Comparison of ENCODE assay signal across 4 cellular contexts in the genomic region with DNA sequence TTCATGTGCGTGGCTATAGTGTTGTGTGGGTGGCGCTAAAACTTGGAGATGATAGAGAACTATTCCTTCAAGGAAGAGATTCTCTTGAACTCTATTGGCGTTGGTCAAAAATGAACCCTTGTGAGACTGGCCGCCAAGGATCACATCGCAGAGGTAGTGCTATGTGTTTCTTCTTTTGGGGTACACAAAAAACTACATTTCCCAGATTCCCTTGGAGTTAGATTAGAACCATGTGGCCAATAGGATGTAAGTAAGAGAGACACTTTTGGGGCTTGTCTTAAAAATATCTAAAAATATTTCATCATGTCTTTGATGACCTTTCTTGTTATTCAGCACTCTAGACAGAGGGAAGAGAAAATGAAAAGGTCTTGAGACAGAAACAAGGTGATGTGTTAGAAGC.
TF ChIP-seq lines count a peak whose summit lies in the region.

No MANE protein-coding gene starts in this region.

TF ChIP-seq in GM23338, 12 proteins besides CTCF, POLR2A, EP300 and RAD21:
- TF ChIP-seq CREB1 (CRISPR knock-in tag; IDR thresholded peaks at IDR 0.05; ENCODE audit: low read depth): no peak

TF ChIP-seq in WTC11, 78 proteins besides CTCF, POLR2A, EP300 and RAD21:
- TF ChIP-seq FOXK1 (CRISPR knock-in tag; IDR thresholded peaks at IDR 0.05) (no peak), CREB1 (CRISPR knock-in tag; IDR thresholded peaks at IDR 0.05) (no peak), PRRX2 (CRISPR knock-in tag; IDR thresholded peaks at IDR 0.05) (no peak)
- TF ChIP-seq, protein P1, sequence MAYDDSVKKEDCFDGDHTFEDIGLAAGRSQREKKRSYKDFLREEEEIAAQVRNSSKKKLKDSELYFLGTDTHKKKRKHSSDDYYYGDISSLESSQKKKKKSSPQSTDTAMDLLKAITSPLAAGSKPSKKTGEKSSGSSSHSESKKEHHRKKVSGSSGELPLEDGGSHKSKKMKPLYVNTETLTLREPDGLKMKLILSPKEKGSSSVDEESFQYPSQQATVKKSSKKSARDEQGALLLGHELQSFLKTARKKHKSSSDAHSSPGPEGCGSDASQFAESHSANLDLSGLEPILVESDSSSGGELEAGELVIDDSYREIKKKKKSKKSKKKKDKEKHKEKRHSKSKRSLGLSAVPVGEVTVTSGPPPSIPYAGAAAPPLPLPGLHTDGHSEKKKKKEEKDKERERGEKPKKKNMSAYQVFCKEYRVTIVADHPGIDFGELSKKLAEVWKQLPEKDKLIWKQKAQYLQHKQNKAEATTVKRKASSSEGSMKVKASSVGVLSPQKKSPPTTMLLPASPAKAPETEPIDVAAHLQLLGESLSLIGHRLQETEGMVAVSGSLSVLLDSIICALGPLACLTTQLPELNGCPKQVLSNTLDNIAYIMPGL (CRISPR knock-in tag; IDR thresholded peaks at IDR 0.05): no peak
- TF ChIP-seq, protein P2, sequence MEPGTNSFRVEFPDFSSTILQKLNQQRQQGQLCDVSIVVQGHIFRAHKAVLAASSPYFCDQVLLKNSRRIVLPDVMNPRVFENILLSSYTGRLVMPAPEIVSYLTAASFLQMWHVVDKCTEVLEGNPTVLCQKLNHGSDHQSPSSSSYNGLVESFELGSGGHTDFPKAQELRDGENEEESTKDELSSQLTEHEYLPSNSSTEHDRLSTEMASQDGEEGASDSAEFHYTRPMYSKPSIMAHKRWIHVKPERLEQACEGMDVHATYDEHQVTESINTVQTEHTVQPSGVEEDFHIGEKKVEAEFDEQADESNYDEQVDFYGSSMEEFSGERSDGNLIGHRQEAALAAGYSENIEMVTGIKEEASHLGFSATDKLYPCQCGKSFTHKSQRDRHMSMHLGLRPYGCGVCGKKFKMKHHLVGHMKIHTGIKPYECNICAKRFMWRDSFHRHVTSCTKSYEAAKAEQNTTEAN (CRISPR knock-in tag; IDR thresholded peaks at IDR 0.05): no peak
- TF ChIP-seq, protein P3, sequence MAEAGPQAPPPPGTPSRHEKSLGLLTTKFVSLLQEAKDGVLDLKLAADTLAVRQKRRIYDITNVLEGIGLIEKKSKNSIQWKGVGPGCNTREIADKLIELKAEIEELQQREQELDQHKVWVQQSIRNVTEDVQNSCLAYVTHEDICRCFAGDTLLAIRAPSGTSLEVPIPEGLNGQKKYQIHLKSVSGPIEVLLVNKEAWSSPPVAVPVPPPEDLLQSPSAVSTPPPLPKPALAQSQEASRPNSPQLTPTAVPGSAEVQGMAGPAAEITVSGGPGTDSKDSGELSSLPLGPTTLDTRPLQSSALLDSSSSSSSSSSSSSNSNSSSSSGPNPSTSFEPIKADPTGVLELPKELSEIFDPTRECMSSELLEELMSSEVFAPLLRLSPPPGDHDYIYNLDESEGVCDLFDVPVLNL (CRISPR knock-in tag; IDR thresholded peaks at IDR 0.05; ENCODE audit: borderline replicate concordance, low read depth): no peak
- TF ChIP-seq, protein P4, sequence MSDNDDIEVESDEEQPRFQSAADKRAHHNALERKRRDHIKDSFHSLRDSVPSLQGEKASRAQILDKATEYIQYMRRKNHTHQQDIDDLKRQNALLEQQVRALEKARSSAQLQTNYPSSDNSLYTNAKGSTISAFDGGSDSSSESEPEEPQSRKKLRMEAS (CRISPR knock-in tag; IDR thresholded peaks at IDR 0.05): no peak

TF ChIP-seq in K562, 482 proteins besides CTCF, POLR2A, EP300 and RAD21:
- TF ChIP-seq, protein P5, sequence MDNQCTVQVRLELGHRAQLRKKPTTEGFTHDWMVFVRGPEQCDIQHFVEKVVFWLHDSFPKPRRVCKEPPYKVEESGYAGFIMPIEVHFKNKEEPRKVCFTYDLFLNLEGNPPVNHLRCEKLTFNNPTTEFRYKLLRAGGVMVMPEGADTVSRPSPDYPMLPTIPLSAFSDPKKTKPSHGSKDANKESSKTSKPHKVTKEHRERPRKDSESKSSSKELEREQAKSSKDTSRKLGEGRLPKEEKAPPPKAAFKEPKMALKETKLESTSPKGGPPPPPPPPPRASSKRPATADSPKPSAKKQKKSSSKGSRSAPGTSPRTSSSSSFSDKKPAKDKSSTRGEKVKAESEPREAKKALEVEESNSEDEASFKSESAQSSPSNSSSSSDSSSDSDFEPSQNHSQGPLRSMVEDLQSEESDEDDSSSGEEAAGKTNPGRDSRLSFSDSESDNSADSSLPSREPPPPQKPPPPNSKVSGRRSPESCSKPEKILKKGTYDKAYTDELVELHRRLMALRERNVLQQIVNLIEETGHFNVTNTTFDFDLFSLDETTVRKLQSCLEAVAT (IDR thresholded peaks at IDR 0.05): no peak
- TF ChIP-seq HCFC1 (IDR thresholded peaks at IDR 0.05; ENCODE audit: low read depth, low read length): peak; percentile 59
- TF ChIP-seq SIX5 (IDR thresholded peaks at IDR 0.05; ENCODE audit: borderline replicate concordance in 1 of 2, insufficient read depth in 1 of 2, low read depth in 1 of 2, low read length in 2 of 2): 0 out of 4 replicates have a peak, but pooled peaks of 1 of the 2 experiments have one; percentile 2
- no peak for TF ChIP-seq RBM34 (IDR thresholded peaks at IDR 0.05; ENCODE audit: borderline replicate concordance, insufficient read depth, low read length)
TF ChIP-seq in K562: peak in this region for 2.

TF ChIP-seq in H1, 55 proteins besides CTCF, POLR2A, EP300 and RAD21:
- TF ChIP-seq HDAC2 (IDR thresholded peaks at IDR 0.05; ENCODE audit: borderline replicate concordance in 1 of 2, low read depth in 2 of 2, low read length in 2 of 2) (no peak), SIX5 (IDR thresholded peaks at IDR 0.05; ENCODE audit: low read depth, low read length) (peak; percentile 47), JUND (IDR thresholded peaks at IDR 0.05; ENCODE audit: low read length) (no peak)
